Comparison of ENCODE assay signal across 17 cellular contexts in genomic region chr2:224155371-224155770, GRCh38.
A peak's percentile ranks its signal among the peaks of the same experiment; 100 is the strongest.
DNase-seq lines count a peak whose midpoint lies in the region; ATAC-seq and TF ChIP-seq lines count a peak whose summit lies in the region.
"Had no signal": no experiment of that assay in that cellular context is flagged by ENCODE, and none has a peak within 500 bp of the region (broad histone marks: within the 10 kb centered on the region; RNA-seq: fewer than 3 reads in every experiment).

No MANE protein-coding gene starts in this region.

- H3K4me3 ChIP-seq in mesodermal cell (ENCODE audit: extremely low read depth, insufficient read depth, low read length, poor library complexity, severe bottlenecking): no peak overlapping the region
- no peak overlapping the region for H3K4me3 ChIP-seq in smooth muscle cell
- H3K4me3 ChIP-seq: GM12878, GM23338 had no signal

- peak overlapping the region; percentile 11 for H3K4me2 ChIP-seq in smooth muscle cell
- H3K4me2 ChIP-seq: GM23338 had no signal

- no peak overlapping the region for H3K9ac ChIP-seq in smooth muscle cell (ENCODE audit: low read depth)

- H2AFZ ChIP-seq in smooth muscle cell (ENCODE audit: low read depth): peak overlapping the region; percentile 59
- H2AFZ ChIP-seq: GM23338 had no signal

- no peaks in the 10 kb centered on the region for H3K79me2 ChIP-seq in smooth muscle cell (ENCODE audit: low read depth)

- H3K27me3 ChIP-seq in smooth muscle cell (ENCODE audit: low read depth): no peaks in the 10 kb centered on the region

- H3K36me3 ChIP-seq in mesodermal cell (ENCODE audit: control insufficient read depth, insufficient read depth, low read length) (no peaks in the 10 kb centered on the region), smooth muscle cell (ENCODE audit: low read depth) (no peaks in the 10 kb centered on the region)

- DNase-seq in left colon (peak; percentile 38 to 40), mucosa of gallbladder (ENCODE audit: low spot score) (peak; percentile 32), smooth muscle cell (lab: John Stamatoyannopoulos, UW; ENCODE audit: unreplicated experiment) (no peak), HuH-7 (ENCODE audit: low spot score) (no peak), T-helper 1 cell (no peak), NCI-H526 treated with DMSO at 0.1 percent for 48 hours (lab: John Stamatoyannopoulos, UW) (no peak), activated gamma-delta T cell treated with Interleukin-2 at 50 U/mL for 16 hours (no peak)
- DNase-seq: C1 segment of cervical spinal cord; Caco-2; CD8-positive, alpha-beta T cell; DMS153; DND-41; H9 had no signal

- peak overlapping the region; percentile 31 for H3K27ac ChIP-seq in mesodermal cell (ENCODE audit: low read depth, low read length, severe bottlenecking)
- H3K27ac ChIP-seq in smooth muscle cell (ENCODE audit: low read depth): peak overlapping the region; percentile 13

- H3K4me1 ChIP-seq in mesodermal cell (ENCODE audit: control insufficient read depth, insufficient read depth, low read length, poor library complexity, severe bottlenecking) (peaks cover 18% of the 10 kb centered on the region), smooth muscle cell (ENCODE audit: low read depth) (peaks cover 3% of the 10 kb centered on the region)
- H3K4me1 ChIP-seq: Caco-2 had no signal

- no peaks in the 10 kb centered on the region for H4K20me1 ChIP-seq in smooth muscle cell (ENCODE audit: low read depth)

- WGBS in mesodermal cell (ENCODE audit: insufficient coverage in 2 of 2), 2 experiments: 80 to 100% methylated on average over 1 of the region's 3 CpGs
- 94% methylated on average over 3 of the region's 3 CpGs for WGBS in smooth muscle cell (ENCODE audit: low lambda C conversion rate)

- TF ChIP-seq CTCF in smooth muscle cell (IDR thresholded peaks at IDR 0.05; ENCODE audit: borderline replicate concordance, insufficient read depth, poor library complexity, severe bottlenecking): no peak

- peaks cover 6% of the 10 kb centered on the region for H3F3A ChIP-seq in smooth muscle cell (ENCODE audit: low read depth)

- intact Hi-C loops in left colon (cut with DNase I, micrococcal nuclease): no loop called here

- H3K9me3 ChIP-seq in mesodermal cell (ENCODE audit: control insufficient read depth, low read length) (no peaks in the 10 kb centered on the region), smooth muscle cell (replicated peaks; ENCODE audit: low read depth) (no peaks in the 10 kb centered on the region)
- H3K9me3 ChIP-seq: Caco-2 had no signal

- ATAC-seq in left colon: peak; percentile 91
- ATAC-seq: CD8-positive, alpha-beta T cell; GM12878; GM23338; HCT116 had no signal

Comparison
In these comparisons a context has a peak if more than half of its experiments do, and no peak if none do; other contexts are left out.
1. DNase-seq: peak in left colon (2 of 2) and mucosa of gallbladder (single experiment); none in smooth muscle cell (single experiment), HuH-7 (single experiment), T-helper 1 cell (0 of 5), NCI-H526 treated with DMSO at 0.1 percent for 48 hours (single experiment) and activated gamma-delta T cell treated with Interleukin-2 at 50 U/mL for 16 hours (single experiment).